In the genomic region with DNA sequence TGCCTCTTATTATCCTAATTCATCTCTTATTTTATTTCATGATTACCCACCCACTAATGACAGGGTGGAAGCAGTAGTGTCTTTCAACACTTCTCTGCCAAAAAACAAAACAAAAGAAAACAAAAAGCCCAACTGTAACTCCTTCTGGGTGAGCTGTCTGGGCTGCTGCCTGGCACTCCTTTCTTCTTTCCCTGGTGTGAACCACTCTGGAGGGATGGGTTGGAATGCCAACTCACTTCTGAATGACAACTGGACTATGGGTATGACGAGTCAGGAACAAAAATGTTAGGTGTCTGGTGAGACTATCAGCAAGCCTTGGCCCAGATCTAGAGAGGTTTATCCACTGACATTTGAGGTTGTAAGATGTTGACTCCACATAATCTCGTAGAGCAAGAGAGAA, we compare ENCODE assay signal across 15 cellular contexts.
DNase-seq lines count a peak whose midpoint lies in the region; ATAC-seq, FAIRE-seq and TF ChIP-seq lines count a peak whose summit lies in the region.
"Had no signal": no experiment of that assay in that cellular context is flagged by ENCODE, and none has a peak within 500 bp of the region (broad histone marks: within the 10 kb centered on the region; RNA-seq: fewer than 3 reads in every experiment).

No MANE protein-coding gene starts in this region.

- no peak for TF ChIP-seq CTCF in HEK293 (tag by site-specific recombination; IDR thresholded peaks at IDR 0.05)
- no peak for TF ChIP-seq CTCF in fibroblast of lung (conservative IDR thresholded peaks at IDR 0.05 in 1 of 2, IDR thresholded peaks at IDR 0.05 in 1 of 2; ENCODE audit: low read depth in 1 of 2, low read length in 2 of 2)
- TF ChIP-seq CTCF in psoas muscle (IDR thresholded peaks at IDR 0.05) = no peak

- intact Hi-C loops in psoas muscle (cut with DNase I) = no loop called here

- no peaks in the 10 kb centered on the region for H3K27me3 Mint-ChIP-seq in T-cell

- H3K4me1 ChIP-seq in HEK293 (ENCODE audit: control insufficient read depth, insufficient read depth, low read length) (peaks cover 24% of the 10 kb centered on the region), fibroblast of lung (ENCODE audit: control insufficient read depth, extremely low read depth, insufficient read depth, low read length) (peaks cover 21% of the 10 kb centered on the region), psoas muscle (peaks cover 58% of the 10 kb centered on the region)

- peaks cover 62% of the 10 kb centered on the region for H3K36me3 Mint-ChIP-seq in T-cell

- no peaks in the 10 kb centered on the region for H3K27me3 ChIP-seq in fibroblast of lung (ENCODE audit: control insufficient read depth, insufficient read depth, low read length)
- H3K27me3 ChIP-seq in psoas muscle (ENCODE audit: insufficient read depth in 3 of 3, low read length in 2 of 3) = no peaks in the 10 kb centered on the region

- H3K4me2 ChIP-seq in fibroblast of lung (ENCODE audit: extremely low read depth, insufficient read depth, low read length) = no peak overlapping the region

- H2AFZ ChIP-seq in fibroblast of lung (ENCODE audit: low read length) = no peak overlapping the region

- H3K9me3 ChIP-seq in HEK293 (ENCODE audit: control insufficient read depth, insufficient read depth, low read depth, low read length) = no peaks in the 10 kb centered on the region
- no peaks in the 10 kb centered on the region for H3K9me3 ChIP-seq in fibroblast of lung (ENCODE audit: control insufficient read depth, insufficient read depth, low read depth, low read length)
- no peaks in the 10 kb centered on the region for H3K9me3 ChIP-seq in psoas muscle

- no peak for TF ChIP-seq POLR2A in H54 (IDR thresholded peaks at IDR 0.05; ENCODE audit: low read depth, low read length)

- H3K4me1 Mint-ChIP-seq in T-cell = peaks cover 21 to 35% (median 28%) of the 10 kb centered on the region in 3 donors

- H3K27ac ChIP-seq in HEK293 (ENCODE audit: extremely low read depth, low read depth, low read length) (no peak overlapping the region), fibroblast of lung (ENCODE audit: insufficient read depth, low read length) (peak overlapping the region; percentile 37), psoas muscle (peak overlapping the region; percentile 12)

- ATAC-seq in T-cell (replicated peaks in 1 of 4) (no peak), psoas muscle (peak in 2 of 4 donors; percentile 15 to 28)
- ATAC-seq: left lobe of liver; stimulated activated naive CD8-positive, alpha-beta T cell treated with anti-CD3 and anti-CD28 coated beads, Interleukin-15, Interleukin-2, amounts not matched to agents 100 U/mL and 50 U/mL, for 24 hours had no signal

- no peaks in the 10 kb centered on the region for H3K9me3 Mint-ChIP-seq in T-cell

- POLR2A ChIA-PET in HEK293 (lab: Yijun Ruan, JAX) (no interaction called here), T-cell (lab: Charles Lee) (interaction anchor here in 1 of 2 donors (0.8 kb wide), 1 partner anchor 645 kb away, joined by 5 read pairs; no protein-coding TSS in a partner anchor)

- no peak overlapping the region for H3K4me3 Mint-ChIP-seq in T-cell

- 34 to 58% (median 43%) methylated on average over 2 of the region's 2 CpGs for WGBS in psoas muscle, 3 donors

- CTCF ChIA-PET in HEK293 (lab: Yijun Ruan, JAX) = no interaction called here
- CTCF ChIA-PET in T-cell (lab: Charles Lee) = no interaction called here

- FAIRE-seq in H54 (lab: Jason Lieb, UNC) = no peak

- peak overlapping the region; percentile 69 to 84 for H3K27ac Mint-ChIP-seq in T-cell

- no peaks in the 10 kb centered on the region for H4K20me1 ChIP-seq in fibroblast of lung (ENCODE audit: control insufficient read depth, extremely low read depth, insufficient read depth, low read length)

- H3K36me3 ChIP-seq in HEK293 (ENCODE audit: control insufficient read depth in 2 of 2, insufficient read depth in 1 of 2, low read length in 2 of 2) (peaks cover 8 to 25% of the 10 kb centered on the region in 2 experiments), fibroblast of lung (ENCODE audit: control insufficient read depth, insufficient read depth, low read length) (peaks cover 5% of the 10 kb centered on the region), psoas muscle (ENCODE audit: insufficient read depth in 1 of 2, low read depth in 1 of 2) (peaks cover 7 to 47% of the 10 kb centered on the region in 2 donors)

- DNase-seq in T-cell (no peak), fibroblast of lung (ENCODE audit: low read depth in 2 of 2) (peak in 1 of 2 donors; percentile 56), psoas muscle (no peak), DMS79 (lab: John Stamatoyannopoulos, UW) (no peak), H54 (ENCODE audit: insufficient read length, low spot score) (no peak), NCI-H1436 (lab: John Stamatoyannopoulos, UW) (no peak)
- DNase-seq: activated CD4-positive, alpha-beta T cell treated with anti-CD3 and anti-CD28 coated beads for 4 hours; Karpas-422; posterior cingulate gyrus; stimulated activated CD4-positive, alpha-beta T cell treated with anti-CD3 and anti-CD28 coated beads, Interleukin-4, amount 100 ng/mL, for 1 hour; stimulated activated naive CD8-positive, alpha-beta T cell treated with anti-CD3 and anti-CD28 coated beads, Interleukin-15, Interleukin-2, amounts not matched to agents 100 U/mL and 50 U/mL, for 24 hours; SW 1271 had no signal

- H3K4me3 ChIP-seq in HEK293 (ENCODE audit: low read depth, low read length) (no peak overlapping the region), fibroblast of lung (replicated peaks in 1 of 4; ENCODE audit: control extremely low read depth in 1 of 4, insufficient read depth in 1 of 4, low read depth in 3 of 4, low read length in 4 of 4) (no peak overlapping the region), psoas muscle (no peak overlapping the region)
- H3K4me3 ChIP-seq: coronary artery had no signal

- peaks cover 8% of the 10 kb centered on the region for H3K79me2 ChIP-seq in fibroblast of lung (ENCODE audit: control insufficient read depth, insufficient read depth, low read length)

- no peak overlapping the region for H3K9ac ChIP-seq in fibroblast of lung (ENCODE audit: insufficient read depth, low read length)

TF ChIP-seq in HEK293, 187 proteins besides CTCF, POLR2A, EP300 and RAD21:
- TF ChIP-seq ZNF335 (tag by site-specific recombination; conservative IDR thresholded peaks at IDR 0.05) (no peak), SP7 (tag by site-specific recombination; IDR thresholded peaks at IDR 0.05) (peak; percentile 88)
- TF ChIP-seq, protein P1, sequence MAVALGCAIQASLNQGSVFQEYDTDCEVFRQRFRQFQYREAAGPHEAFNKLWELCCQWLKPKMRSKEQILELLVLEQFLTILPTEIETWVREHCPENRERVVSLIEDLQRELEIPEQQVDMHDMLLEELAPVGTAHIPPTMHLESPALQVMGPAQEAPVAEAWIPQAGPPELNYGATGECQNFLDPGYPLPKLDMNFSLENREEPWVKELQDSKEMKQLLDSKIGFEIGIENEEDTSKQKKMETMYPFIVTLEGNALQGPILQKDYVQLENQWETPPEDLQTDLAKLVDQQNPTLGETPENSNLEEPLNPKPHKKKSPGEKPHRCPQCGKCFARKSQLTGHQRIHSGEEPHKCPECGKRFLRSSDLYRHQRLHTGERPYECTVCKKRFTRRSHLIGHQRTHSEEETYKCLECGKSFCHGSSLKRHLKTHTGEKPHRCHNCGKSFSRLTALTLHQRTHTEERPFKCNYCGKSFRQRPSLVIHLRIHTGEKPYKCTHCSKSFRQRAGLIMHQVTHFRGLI (tag by site-specific recombination; IDR thresholded peaks at IDR 0.05) = peak; percentile 95
